In genomic region chr17:2755941-2756724, GRCh38 we compare ENCODE assay signal across 10 cellular contexts. TPM values are rescaled to one million over a fixed set of nuclear protein-coding genes. Genes with fewer than 3 reads are reported as not detected.
DNase-seq lines count a peak whose midpoint lies in the region; ATAC-seq and TF ChIP-seq lines count a peak whose summit lies in the region.
"Had no signal": no experiment of that assay in that cellular context is flagged by ENCODE, and none has a peak within 500 bp of the region (broad histone marks: within the 10 kb centered on the region; RNA-seq: fewer than 3 reads in every experiment).

No MANE protein-coding gene starts in this region.

- no peaks in the 10 kb centered on the region for H3K9me3 ChIP-seq in breast epithelium
- H3K9me3 ChIP-seq in OCI-LY7 (ENCODE audit: low read length), result no peaks in the 10 kb centered on the region

- TF ChIP-seq CTCF in breast epithelium (IDR thresholded peaks at IDR 0.05) (no peak), MCF 10A (IDR thresholded peaks at IDR 0.05; ENCODE audit: unreplicated experiment) (no peak), type B pancreatic cell (conservative IDR thresholded peaks at IDR 0.05) (no peak), OCI-LY7 (conservative IDR thresholded peaks at IDR 0.05; ENCODE audit: low read length) (no peak)

- BruUV-seq in MCF 10A (replicated peaks; lab: Mats Ljungman, UMichigan), result no TSS peak
- BruUV-seq in OCI-LY7 (replicated peaks; lab: Mats Ljungman, UMichigan), result no TSS peak

- H3K27ac Mint-ChIP-seq in MCF 10A (ENCODE audit: low read depth, unreplicated experiment), result no peak overlapping the region
- no peak overlapping the region for H3K27ac Mint-ChIP-seq in central memory CD8-positive, alpha-beta T cell (ENCODE audit: low read depth)
- H3K27ac Mint-ChIP-seq in type B pancreatic cell, result no peak overlapping the region
- H3K27ac Mint-ChIP-seq: CD4-positive, CD25-positive, alpha-beta regulatory T cell had no signal

- H3K79me2 ChIP-seq in OCI-LY7 (ENCODE audit: insufficient read depth, low read depth, low read length), result no peaks in the 10 kb centered on the region

- no peaks in the 10 kb centered on the region for H3K9me2 ChIP-seq in OCI-LY7 (ENCODE audit: insufficient read depth, low read length)

- H3K27ac ChIP-seq in breast epithelium (no peak overlapping the region), OCI-LY7 (ENCODE audit: low read depth, low read length, poor library complexity, severe bottlenecking) (no peak overlapping the region)

- H3K4me2 ChIP-seq in OCI-LY7 (ENCODE audit: low read length), result no peak overlapping the region

- H3K4me1 Mint-ChIP-seq in MCF 10A (ENCODE audit: insufficient read depth, unreplicated experiment), result no peaks in the 10 kb centered on the region
- H3K4me1 Mint-ChIP-seq in central memory CD8-positive, alpha-beta T cell, result peaks cover 5% of the 10 kb centered on the region
- H3K4me1 Mint-ChIP-seq in type B pancreatic cell (ENCODE audit: unreplicated experiment), result no peaks in the 10 kb centered on the region

- H3K4me3 ChIP-seq in breast epithelium (peak overlapping the region in 2 of 3 donors; percentile 43 to 62), OCI-LY7 (ENCODE audit: low read depth, low read length, poor library complexity, severe bottlenecking) (no peak overlapping the region)

- H3K36me3 ChIP-seq in breast epithelium, result no peaks in the 10 kb centered on the region
- H3K36me3 ChIP-seq in OCI-LY7 (ENCODE audit: insufficient read depth, low read length), result no peaks in the 10 kb centered on the region

- H3K4me3 Mint-ChIP-seq in MCF 10A (ENCODE audit: unreplicated experiment), result no peak overlapping the region
- peak overlapping the region; percentile 59 for H3K4me3 Mint-ChIP-seq in central memory CD8-positive, alpha-beta T cell
- peak overlapping the region; percentile 72 for H3K4me3 Mint-ChIP-seq in type B pancreatic cell

- CTCF ChIA-PET in MCF 10A (lab: Yijun Ruan, JAX) (interaction anchor here (0.6 kb wide), 1 partner anchor 35 kb away, joined by 3 read pairs; no protein-coding TSS in a partner anchor), OCI-LY7 (lab: Charles Lee; ENCODE audit: unreplicated experiment) (interaction anchor here (0.5 kb wide), 1 partner anchor 902 kb away, joined by 3 read pairs; no protein-coding TSS in a partner anchor)

- H3K9me3 Mint-ChIP-seq in MCF 10A (ENCODE audit: unreplicated experiment) (no peaks in the 10 kb centered on the region), type B pancreatic cell (peaks cover 3% of the 10 kb centered on the region)
- H3K9me3 Mint-ChIP-seq in central memory CD8-positive, alpha-beta T cell, result no peaks in the 10 kb centered on the region

- H4K20me1 ChIP-seq in OCI-LY7 (ENCODE audit: insufficient read depth, low read length), result no peaks in the 10 kb centered on the region

- ATAC-seq in central memory CD8-positive, alpha-beta T cell (replicated peaks; ENCODE audit: extremely low read depth, poor library complexity, severe bottlenecking), result no peak
- ATAC-seq in HG03095 (IDR thresholded peaks at IDR 0.05; ENCODE audit: unreplicated experiment), result no peak

- H3K27me3 ChIP-seq in breast epithelium, result peaks cover 0 to 33% of the 10 kb centered on the region in 2 donors

- H3K27me3 Mint-ChIP-seq in MCF 10A (ENCODE audit: insufficient read depth, unreplicated experiment), result peaks cover 21% of the 10 kb centered on the region
- peaks cover 68% of the 10 kb centered on the region for H3K27me3 Mint-ChIP-seq in central memory CD8-positive, alpha-beta T cell
- H3K27me3 Mint-ChIP-seq in type B pancreatic cell, result peaks cover 76% of the 10 kb centered on the region

- intact Hi-C loops in breast epithelium (cut with DNase I; ENCODE audit: low total_unique reads) (no loop called here), MCF 10A (cut with micrococcal nuclease) (no loop called here), OCI-LY7 (cut with micrococcal nuclease; ENCODE audit: unreplicated experiment) (no loop called here)

- H2AFZ ChIP-seq in OCI-LY7 (ENCODE audit: low read length), result no peak overlapping the region

- H3K36me3 Mint-ChIP-seq in MCF 10A (ENCODE audit: insufficient read depth, unreplicated experiment) (no peaks in the 10 kb centered on the region), type B pancreatic cell (no peaks in the 10 kb centered on the region)
- no peaks in the 10 kb centered on the region for H3K36me3 Mint-ChIP-seq in central memory CD8-positive, alpha-beta T cell (ENCODE audit: insufficient read depth)
- H3K36me3 Mint-ChIP-seq: CD4-positive, CD25-positive, alpha-beta regulatory T cell had no signal

- DNase-seq in breast epithelium (ENCODE audit: low spot score in 2 of 2) (no peak), MCF 10A (ENCODE audit: unreplicated experiment) (no peak), left kidney (ENCODE audit: low read depth, low spot score) (peak; percentile 83), type B pancreatic cell (ENCODE audit: extremely low spot score, unreplicated experiment) (no peak), cortex of kidney (lab: John Stamatoyannopoulos, UW) (no peak), OCI-LY7 (ENCODE audit: low spot score) (no peak)
- no peak for DNase-seq in central memory CD8-positive, alpha-beta T cell (ENCODE audit: low spot score in 2 of 2)
- DNase-seq: activated CD4-positive, alpha-beta T cell treated with anti-CD3 and anti-CD28 coated beads for 48 hours; CD4-positive, CD25-positive, alpha-beta regulatory T cell had no signal

- TF ChIP-seq POLR2A in breast epithelium (IDR thresholded peaks at IDR 0.05), result no peak

- POLR2A ChIA-PET in MCF 10A (lab: Yijun Ruan, JAX) (interaction anchor here (1.0 kb wide), 1 partner anchor 219 kb away, joined by 3 read pairs; no protein-coding TSS in a partner anchor), OCI-LY7 (lab: Charles Lee) (no interaction called here)

- H3K4me1 ChIP-seq in breast epithelium, result peaks cover 0 to 9% of the 10 kb centered on the region in 2 donors
- no peaks in the 10 kb centered on the region for H3K4me1 ChIP-seq in OCI-LY7 (ENCODE audit: insufficient read depth, low read length, poor library complexity, severe bottlenecking)

RNA-seq across cellular contexts. Expression of gene CCDC92B, which starts 6.7 kb away (rescaled TPM):
- under 1 TPM in 1 of 3 donors, not detected in 2; 0.33 TPM for total RNA-seq in breast epithelium
- not detected in 2 replicates for total RNA-seq in MCF 10A (2022)
- total RNA-seq in type B pancreatic cell (ENCODE audit: low replicate concordance), result 1.3 and 1.5 TPM in 2 replicates
- total RNA-seq in OCI-LY7 (2014; rRNA removed; shearing (Covaris generic)), result not detected in 2 replicates
- not detected in 2 replicates for total RNA-seq in OCI-LY7 (2022)

RNA-seq across cellular contexts. Expression of gene RAP1GAP2, which starts 40.1 kb away (rescaled TPM):
- total RNA-seq in breast epithelium, result 10 to 100 TPM in 2 of 3 donors, 1 to 10 TPM in 1; 5.3 to 23.4 (median 10.8) TPM
- total RNA-seq in MCF 10A (2022), result 33.8 and 40.2 TPM in 2 replicates
- 49.7 and 74.2 TPM in 2 replicates for total RNA-seq in type B pancreatic cell (ENCODE audit: low replicate concordance)
- total RNA-seq in OCI-LY7 (2014; rRNA removed; shearing (Covaris generic)), result 10.9 and 11.3 TPM in 2 replicates
- total RNA-seq in OCI-LY7 (2022), result 23.8 and 28.2 TPM in 2 replicates

RNA-seq across cellular contexts. Expression of gene CLUH, which starts 44.6 kb away (rescaled TPM):
- 10 to 100 TPM; 37.6 to 77.7 (median 50.6) TPM for total RNA-seq in breast epithelium
- 66.6 and 80.4 TPM in 2 replicates for total RNA-seq in MCF 10A (2022)
- 77.0 and 108 TPM in 2 replicates for total RNA-seq in type B pancreatic cell (ENCODE audit: low replicate concordance)
- total RNA-seq in OCI-LY7 (2014; rRNA removed; shearing (Covaris generic)), result 85.2 and 96.3 TPM in 2 replicates
- total RNA-seq in OCI-LY7 (2022), result 122 and 132 TPM in 2 replicates
